ENCODE assay signal across 9 cellular contexts in the genomic region with DNA sequence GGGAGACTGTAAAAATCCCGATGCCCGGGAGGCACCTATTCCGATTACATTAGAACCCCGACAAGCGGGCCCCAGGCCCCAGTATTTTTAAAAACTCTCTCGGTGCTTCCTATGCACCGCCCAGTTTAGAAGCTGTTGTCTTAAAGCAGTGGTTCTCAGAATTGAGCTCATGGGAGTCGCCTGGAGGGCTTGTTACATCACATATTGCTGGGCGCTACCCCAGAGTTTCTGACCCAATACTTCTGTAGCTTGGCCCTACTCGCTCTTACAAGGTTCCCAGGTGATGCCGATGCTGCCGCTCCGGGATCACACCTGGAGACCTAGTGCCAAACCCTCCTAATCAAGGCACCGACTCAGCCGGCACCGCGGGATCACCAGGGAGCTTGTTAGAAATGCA. TPM values are rescaled to one million over a fixed set of nuclear protein-coding genes. Genes with fewer than 3 reads are reported as not detected.
DNase-seq lines count a peak whose midpoint lies in the region; ATAC-seq and TF ChIP-seq lines count a peak whose summit lies in the region.
"Had no signal": no experiment of that assay in that cellular context is flagged by ENCODE, and none has a peak within 500 bp of the region (broad histone marks: within the 10 kb centered on the region; RNA-seq: fewer than 3 reads in every experiment).

No MANE protein-coding gene starts in this region.

- TF ChIP-seq EP300 in transverse colon (IDR thresholded peaks at IDR 0.05; ENCODE audit: low read depth), result no peak

- no peak for DNase-seq in SJCRH30
- no peak for DNase-seq in left ventricle myocardium inferior
- DNase-seq in transverse colon, result no peak
- no peak for DNase-seq in HCEC 1CT
- DNase-seq in NCI-H1105 (lab: John Stamatoyannopoulos, UW), result no peak

- in situ Hi-C loops in transverse colon (cut with MboI; ENCODE audit: low pct_ligation_motif_present in 1 of 4, low pct_unique_long_range_greater_than_20kb in 1 of 4, low sequenced_read_pairs in 3 of 4), result loop anchor here (5.0 to 25.0 kb wide), 6 partner anchors 179 to 654 kb away; a partner anchor contains a TSS

- H3K4me3 ChIP-seq in SJCRH30 (peak overlapping the region; percentile 61; the same call in 1 of the 2 replicates), left ventricle myocardium inferior (peak overlapping the region; percentile 67), transverse colon (peak overlapping the region in 1 of 4 donors; percentile 57)

- no peaks in the 10 kb centered on the region for H3K36me3 ChIP-seq in SJCRH30
- H3K36me3 ChIP-seq in left ventricle myocardium inferior, result peaks cover 4% of the 10 kb centered on the region
- no peaks in the 10 kb centered on the region for H3K36me3 ChIP-seq in transverse colon

- intact Hi-C loops in left ventricle myocardium inferior (cut with micrococcal nuclease) (loop anchor here (5.0 kb wide), 1 partner anchor 534 kb away; no protein-coding TSS in a partner anchor), transverse colon (cut with DNase I; ENCODE audit: low total_unique reads) (loop anchor here (5.0 to 10.0 kb wide), 2 partner anchors 231 to 534 kb away; no protein-coding TSS in a partner anchor)

- TF ChIP-seq POLR2A in transverse colon (IDR thresholded peaks at IDR 0.05), result no peak

- TF ChIP-seq CTCF in left ventricle myocardium inferior (IDR thresholded peaks at IDR 0.05; ENCODE audit: borderline replicate concordance) (peak; percentile 19), transverse colon (IDR thresholded peaks at IDR 0.05) (peak in 2 of 5 experiments; percentile 1 to 5)

- H3K27ac ChIP-seq in SJCRH30, result no peak overlapping the region
- no peak overlapping the region for H3K27ac ChIP-seq in left ventricle myocardium inferior (replicated peaks)
- peak overlapping the region in 3 of 4 donors; percentile 53 to 69 (median 58) for H3K27ac ChIP-seq in transverse colon

- ATAC-seq in GM18861 (IDR thresholded peaks at IDR 0.05; ENCODE audit: unreplicated experiment) (peak; percentile 20), HG02610 (IDR thresholded peaks at IDR 0.05; ENCODE audit: unreplicated experiment) (peak; percentile 16), HG02970 (IDR thresholded peaks at IDR 0.05; ENCODE audit: low FRiP score, unreplicated experiment) (no peak)

- H3K27me3 ChIP-seq in SJCRH30, result 0 out of 2 replicates have a peak, but pooled peaks cover 4% of the 10 kb centered on the region
- peaks cover 68% of the 10 kb centered on the region for H3K27me3 ChIP-seq in left ventricle myocardium inferior (ENCODE audit: low read depth)
- peaks cover 11% of the 10 kb centered on the region for H3K27me3 ChIP-seq in transverse colon

- 35 to 80% methylated on average over 4 to 17 of the region's 17 CpGs for WGBS in transverse colon (ENCODE audit: low coverage in 1 of 2), 2 donors

- H3K4me1 ChIP-seq in SJCRH30, result peaks cover 3% of the 10 kb centered on the region; the same call in 1 of the 2 replicates
- H3K4me1 ChIP-seq in left ventricle myocardium inferior, result peaks cover 28% of the 10 kb centered on the region
- peaks cover 4 to 28% (median 21%) of the 10 kb centered on the region in 4 donors for H3K4me1 ChIP-seq in transverse colon

- H3K9me3 ChIP-seq in SJCRH30 (replicated peaks) (0 out of 2 replicates have a peak, but pooled peaks cover 3% of the 10 kb centered on the region), left ventricle myocardium inferior (replicated peaks) (peaks cover 19% of the 10 kb centered on the region), transverse colon (peaks cover 0 to 6% of the 10 kb centered on the region in 2 donors)

RNA-seq across cellular contexts. Expression of a gene that starts 35.2 kb away (rescaled TPM):
- not detected in 2 replicates for total RNA-seq in SJCRH30 (2014; rRNA removed; shearing (Covaris generic))
- total RNA-seq in left ventricle myocardium inferior (2.4 TPM), transverse colon (under 1 TPM in 1 of 4 donors, not detected in 3; 0.14 TPM)
- total RNA-seq: T-helper 1 cell treated with Interleukin-12 subunit alpha and Interleukin-12 subunit beta and Interleukin-4 antibody, amounts not matched to agents 30 ng/mL and 1 ng/mL, for 36 hours had no signal

RNA-seq across cellular contexts. Expression of a gene that starts 53.6 kb away (rescaled TPM):
- 0.08 TPM in 1 of 2 replicates, not detected in the other for total RNA-seq in SJCRH30 (2014; rRNA removed; shearing (Covaris generic))
- total RNA-seq in left ventricle myocardium inferior (0.14 TPM), transverse colon (under 1 TPM in 2 of 4 donors, not detected in 2; 0.14 to 0.32 TPM)
- total RNA-seq: T-helper 1 cell treated with Interleukin-12 subunit alpha and Interleukin-12 subunit beta and Interleukin-4 antibody, amounts not matched to agents 30 ng/mL and 1 ng/mL, for 36 hours had no signal

Comparison
In these comparisons a context has a peak if more than half of its experiments do, and no peak if none do; other contexts are left out.
1. H3K27ac ChIP-seq: peak in transverse colon (3 of 4); none in SJCRH30 (single experiment) and left ventricle myocardium inferior (single experiment).